ENCODE assay signal across 16 cellular contexts in genomic region chr10:59595584-59595983, GRCh38.
A peak's percentile ranks its signal among the peaks of the same experiment; 100 is the strongest.
DNase-seq lines count a peak whose midpoint lies in the region; ATAC-seq and TF ChIP-seq lines count a peak whose summit lies in the region.
"Had no signal": no experiment of that assay in that cellular context is flagged by ENCODE, and none has a peak within 500 bp of the region (broad histone marks: within the 10 kb centered on the region; RNA-seq: fewer than 3 reads in every experiment).

No MANE protein-coding gene starts in this region.

- H3K4me3 ChIP-seq in smooth muscle cell: no peak overlapping the region
- H3K4me3 ChIP-seq: BLaER1, PC-9 had no signal

- no peaks in the 10 kb centered on the region for H3F3A ChIP-seq in smooth muscle cell (ENCODE audit: low read depth)

- H3K79me2 ChIP-seq in smooth muscle cell (ENCODE audit: low read depth): no peaks in the 10 kb centered on the region

- TF ChIP-seq CTCF in foreskin keratinocyte (conservative IDR thresholded peaks at IDR 0.05) (no peak), smooth muscle cell (IDR thresholded peaks at IDR 0.05; ENCODE audit: borderline replicate concordance, insufficient read depth, poor library complexity, severe bottlenecking) (no peak)

- peak; percentile 26 for ATAC-seq in foreskin keratinocyte
- no peak for ATAC-seq in GM19395 (IDR thresholded peaks at IDR 0.05; ENCODE audit: unreplicated experiment)
- no peak for ATAC-seq in GM21515 (IDR thresholded peaks at IDR 0.05; ENCODE audit: unreplicated experiment)
- ATAC-seq: Right ventricle myocardium inferior had no signal

- H2AFZ ChIP-seq in smooth muscle cell (ENCODE audit: low read depth): no peak overlapping the region
- H2AFZ ChIP-seq: PC-9 had no signal

- H3K27ac ChIP-seq in foreskin keratinocyte (no peak overlapping the region), smooth muscle cell (ENCODE audit: low read depth) (no peak overlapping the region)
- H3K27ac ChIP-seq: BLaER1, PC-9 had no signal

- no peaks in the 10 kb centered on the region for H3K36me3 ChIP-seq in smooth muscle cell (ENCODE audit: low read depth)
- H3K36me3 ChIP-seq: BLaER1 had no signal

- no peaks in the 10 kb centered on the region for H3K27me3 ChIP-seq in foreskin keratinocyte
- H3K27me3 ChIP-seq in smooth muscle cell (ENCODE audit: low read depth): no peaks in the 10 kb centered on the region
- H3K27me3 ChIP-seq: BLaER1 had no signal

- WGBS in smooth muscle cell (ENCODE audit: low lambda C conversion rate): 41% methylated on average over 1 of the region's 1 CpG

- no peak overlapping the region for H3K4me2 ChIP-seq in smooth muscle cell
- H3K4me2 ChIP-seq: BLaER1, PC-9 had no signal

- H3K9me3 ChIP-seq in smooth muscle cell (replicated peaks; ENCODE audit: low read depth): no peaks in the 10 kb centered on the region
- H3K9me3 ChIP-seq: BLaER1 had no signal

- H3K4me1 ChIP-seq in foreskin keratinocyte (no peaks in the 10 kb centered on the region), smooth muscle cell (ENCODE audit: low read depth) (no peaks in the 10 kb centered on the region)
- H3K4me1 ChIP-seq: BLaER1 had no signal

- H3K9ac ChIP-seq in smooth muscle cell (ENCODE audit: low read depth): no peak overlapping the region
- H3K9ac ChIP-seq: BLaER1 had no signal

- DNase-seq in NCI-H146 (lab: John Stamatoyannopoulos, UW) (peak; percentile 13), NCI-H146 treated with DMSO at 0.1 percent for 48 hours (lab: John Stamatoyannopoulos, UW; ENCODE audit: unreplicated experiment) (no peak), M059J (ENCODE audit: low read depth) (peak; percentile 60), T1000 (lab: John Stamatoyannopoulos, UW) (peak; percentile 28), foreskin keratinocyte (peak in 1 of 2 donors; percentile 57), smooth muscle cell (lab: John Stamatoyannopoulos, UW; ENCODE audit: unreplicated experiment) (no peak)
- DNase-seq: 8988T, EL, NCI-H1694 treated with DMSO at 0.1 percent for 48 hours, NCI-H2171 treated with DMSO at 0.1 percent for 48 hours, NCI-H510A, PC-9 had no signal

- no peaks in the 10 kb centered on the region for H4K20me1 ChIP-seq in smooth muscle cell (ENCODE audit: low read depth)
- H4K20me1 ChIP-seq: BLaER1 had no signal

Comparison
In these comparisons a context has a peak if more than half of its experiments do, and no peak if none do; other contexts are left out.
1. DNase-seq: peak in NCI-H146 (single experiment), M059J (single experiment) and T1000 (single experiment); none in NCI-H146 treated with DMSO at 0.1 percent for 48 hours (single experiment) and smooth muscle cell (single experiment).